1 cellular context compared by ENCODE assay signal in genomic region chr2:171529914-171530313, GRCh38.
TF ChIP-seq lines count a peak whose summit lies in the region.

No MANE protein-coding gene starts in this region.

TF ChIP-seq in SK-N-SH treated with all-trans-retinoic acid at 6 μM for 48 hours, 23 proteins besides CTCF, POLR2A, EP300 and RAD21 (continued from another document):
- TF ChIP-seq, protein P1, sequence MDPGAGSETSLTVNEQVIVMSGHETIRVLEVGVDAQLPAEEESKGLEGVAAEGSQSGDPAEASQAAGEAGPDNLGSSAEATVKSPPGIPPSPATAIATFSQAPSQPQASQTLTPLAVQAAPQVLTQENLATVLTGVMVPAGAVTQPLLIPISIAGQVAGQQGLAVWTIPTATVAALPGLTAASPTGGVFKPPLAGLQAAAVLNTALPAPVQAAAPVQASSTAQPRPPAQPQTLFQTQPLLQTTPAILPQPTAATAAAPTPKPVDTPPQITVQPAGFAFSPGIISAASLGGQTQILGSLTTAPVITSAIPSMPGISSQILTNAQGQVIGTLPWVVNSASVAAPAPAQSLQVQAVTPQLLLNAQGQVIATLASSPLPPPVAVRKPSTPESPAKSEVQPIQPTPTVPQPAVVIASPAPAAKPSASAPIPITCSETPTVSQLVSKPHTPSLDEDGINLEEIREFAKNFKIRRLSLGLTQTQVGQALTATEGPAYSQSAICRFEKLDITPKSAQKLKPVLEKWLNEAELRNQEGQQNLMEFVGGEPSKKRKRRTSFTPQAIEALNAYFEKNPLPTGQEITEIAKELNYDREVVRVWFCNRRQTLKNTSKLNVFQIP (CRISPR knock-in tag; IDR thresholded peaks at IDR 0.05; ENCODE audit: borderline replicate concordance, low read depth) = no peak
- no peak for TF ChIP-seq PATZ1 (CRISPR knock-in tag; IDR thresholded peaks at IDR 0.05; ENCODE audit: borderline replicate concordance)
- no peak for TF ChIP-seq SNAI2 (CRISPR knock-in tag; IDR thresholded peaks at IDR 0.05)
- TF ChIP-seq, protein P2, sequence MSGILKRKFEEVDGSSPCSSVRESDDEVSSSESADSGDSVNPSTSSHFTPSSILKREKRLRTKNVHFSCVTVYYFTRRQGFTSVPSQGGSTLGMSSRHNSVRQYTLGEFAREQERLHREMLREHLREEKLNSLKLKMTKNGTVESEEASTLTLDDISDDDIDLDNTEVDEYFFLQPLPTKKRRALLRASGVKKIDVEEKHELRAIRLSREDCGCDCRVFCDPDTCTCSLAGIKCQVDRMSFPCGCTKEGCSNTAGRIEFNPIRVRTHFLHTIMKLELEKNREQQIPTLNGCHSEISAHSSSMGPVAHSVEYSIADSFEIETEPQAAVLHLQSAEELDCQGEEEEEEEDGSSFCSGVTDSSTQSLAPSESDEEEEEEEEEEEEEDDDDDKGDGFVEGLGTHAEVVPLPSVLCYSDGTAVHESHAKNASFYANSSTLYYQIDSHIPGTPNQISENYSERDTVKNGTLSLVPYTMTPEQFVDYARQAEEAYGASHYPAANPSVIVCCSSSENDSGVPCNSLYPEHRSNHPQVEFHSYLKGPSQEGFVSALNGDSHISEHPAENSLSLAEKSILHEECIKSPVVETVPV (CRISPR knock-in tag; IDR thresholded peaks at IDR 0.05) = no peak
- no peak for TF ChIP-seq ZFP30 (CRISPR knock-in tag; IDR thresholded peaks at IDR 0.05)
- TF ChIP-seq ZNF565 (CRISPR knock-in tag; conservative IDR thresholded peaks at IDR 0.05; ENCODE audit: low read depth) = no peak
- TF ChIP-seq ARNTL (CRISPR knock-in tag; IDR thresholded peaks at IDR 0.05; ENCODE audit: borderline replicate concordance, low read depth) = no peak
- TF ChIP-seq BACH2 (CRISPR knock-in tag; IDR thresholded peaks at IDR 0.05; ENCODE audit: borderline replicate concordance) = no peak
- no peak for TF ChIP-seq ZFP3 (CRISPR knock-in tag; IDR thresholded peaks at IDR 0.05)
- TF ChIP-seq TCF4 (CRISPR knock-in tag; IDR thresholded peaks at IDR 0.05; ENCODE audit: borderline replicate concordance) = no peak
